ENCODE assay signal across 8 cellular contexts in the genomic region with DNA sequence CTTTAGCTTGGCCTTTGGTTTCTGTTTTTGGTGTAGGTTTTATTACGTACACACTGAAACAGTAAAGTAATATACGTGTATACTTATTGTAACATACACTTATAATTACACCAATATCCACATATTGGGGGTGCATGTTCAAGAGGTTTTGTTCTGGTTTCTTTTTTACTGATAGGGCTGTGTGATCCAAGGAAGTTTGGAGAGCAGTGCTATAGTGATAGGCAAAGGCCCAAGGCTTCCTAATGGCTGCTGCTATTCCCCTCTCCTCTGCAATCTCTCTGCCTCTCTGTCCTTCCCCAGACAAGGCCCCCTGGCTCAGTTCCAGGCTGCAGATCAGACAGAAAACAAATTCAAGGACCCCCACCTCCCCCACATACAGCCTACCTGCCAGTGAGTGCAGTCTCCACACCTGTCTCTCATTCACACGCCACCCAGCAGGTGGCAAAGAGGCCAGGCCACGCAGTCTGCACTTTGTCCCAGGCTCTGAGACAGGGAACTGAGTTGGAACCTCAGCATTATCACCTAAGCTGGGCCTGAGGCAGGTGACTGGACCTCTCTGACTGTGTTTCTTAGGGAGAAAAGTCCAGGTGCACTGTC. TPM values are rescaled to one million over a fixed set of nuclear protein-coding genes. Genes with fewer than 3 reads are reported as not detected.
DNase-seq lines count a peak whose midpoint lies in the region; ATAC-seq and TF ChIP-seq lines count a peak whose summit lies in the region.
"Had no signal": no experiment of that assay in that cellular context is flagged by ENCODE, and none has a peak within 500 bp of the region (broad histone marks: within the 10 kb centered on the region; RNA-seq: fewer than 3 reads in every experiment).

No MANE protein-coding gene starts in this region.

- WGBS in adrenal gland, 4 donors = 66 to 82% (median 75%) methylated on average over 4 of the region's 4 CpGs
- 72% methylated on average over 4 of the region's 4 CpGs for WGBS in liver

- no peak for TF ChIP-seq POLR2A in adrenal gland (IDR thresholded peaks at IDR 0.05)

- peak overlapping the region in 1 of 4 donors; percentile 39 for H3K4me3 ChIP-seq in adrenal gland
- H3K4me3 ChIP-seq in liver (ENCODE audit: low read depth in 1 of 3, low read length in 3 of 3) = no peak overlapping the region
- peak overlapping the region; percentile 30 to 41 for H3K4me3 ChIP-seq in tibial artery
- H3K4me3 ChIP-seq: GM12878 had no signal

- no peaks in the 10 kb centered on the region for H3K27me3 ChIP-seq in adrenal gland
- no peaks in the 10 kb centered on the region for H3K27me3 ChIP-seq in liver (ENCODE audit: control insufficient read depth in 4 of 4, insufficient read depth in 4 of 4, low read length in 3 of 4)
- H3K27me3 ChIP-seq in tibial artery = no peaks in the 10 kb centered on the region

- no peak overlapping the region for H3K9ac ChIP-seq in liver (ENCODE audit: low read depth in 1 of 2, low read length in 2 of 2)

- intact Hi-C loops in adrenal gland (cut with DNase I) (no loop called here), tibial artery (cut with DNase I; ENCODE audit: low total_unique reads) (no loop called here)

- H3K36me3 ChIP-seq in adrenal gland (replicated peaks in 1 of 2) = no peaks in the 10 kb centered on the region
- H3K36me3 ChIP-seq in liver (ENCODE audit: control insufficient read depth in 4 of 4, insufficient read depth in 3 of 4, low read depth in 1 of 4, low read length in 3 of 4) = no peaks in the 10 kb centered on the region
- H3K36me3 ChIP-seq in tibial artery = no peaks in the 10 kb centered on the region

- H3K9me3 ChIP-seq in adrenal gland (replicated peaks in 1 of 3) (no peaks in the 10 kb centered on the region), liver (ENCODE audit: control insufficient read depth in 4 of 4, low read length in 3 of 4) (no peaks in the 10 kb centered on the region), tibial artery (no peaks in the 10 kb centered on the region)

- H3K4me1 ChIP-seq in adrenal gland (replicated peaks in 1 of 2) = peaks cover 15 to 65% of the 10 kb centered on the region in 2 donors
- H3K4me1 ChIP-seq in liver (ENCODE audit: control insufficient read depth in 4 of 4, insufficient read depth in 4 of 4, low read length in 3 of 4) = peaks cover 0 to 19% (median 4%) of the 10 kb centered on the region in 4 donors
- peaks cover 0 to 93% (median 36%) of the 10 kb centered on the region in 4 donors for H3K4me1 ChIP-seq in tibial artery

- DNase-seq in NCI-H146 treated with DMSO at 0.1 percent for 48 hours (lab: John Stamatoyannopoulos, UW; ENCODE audit: unreplicated experiment) = peak; percentile 54
- no peak for DNase-seq in adrenal gland
- no peak for DNase-seq in tibial artery
- no peak for DNase-seq in NK-92 treated with Interleukin-12 subunit alpha and Interleukin-12 subunit beta, amount 100 ng/mL, for 24 hours (lab: John Stamatoyannopoulos, UW)
- DNase-seq in mesenteric fat pad (ENCODE audit: low spot score) = no peak

- H3K27ac ChIP-seq in adrenal gland (peak overlapping the region; percentile 73 to 93 (median 88)), liver (ENCODE audit: low read depth in 1 of 2, low read length in 2 of 2) (peak overlapping the region; percentile 17 to 72), tibial artery (peak overlapping the region; percentile 75 to 80)

- no peak for ATAC-seq in HG03457 (IDR thresholded peaks at IDR 0.05; ENCODE audit: unreplicated experiment)
- ATAC-seq: GM12878 had no signal

- TF ChIP-seq CTCF in adrenal gland (IDR thresholded peaks at IDR 0.05) = no peak
- TF ChIP-seq CTCF in liver (IDR thresholded peaks at IDR 0.05; ENCODE audit: low read depth, low read length, missing input control) = peak; percentile 8
- no peak for TF ChIP-seq CTCF in tibial artery (IDR thresholded peaks at IDR 0.05)

- peak; percentile 35 to 64 for TF ChIP-seq RAD21 in liver (IDR thresholded peaks at IDR 0.05)

TF ChIP-seq in liver, 16 proteins besides CTCF, POLR2A, EP300 and RAD21:
- TF ChIP-seq YY1 (IDR thresholded peaks at IDR 0.05) (peak; percentile 15), HNF4A (conservative IDR thresholded peaks at IDR 0.05) (peak; percentile 72 to 78), GABPA (IDR thresholded peaks at IDR 0.05 in 1 of 2, conservative IDR thresholded peaks at IDR 0.05 in 1 of 2) (no peak)
- TF ChIP-seq, protein P1, sequence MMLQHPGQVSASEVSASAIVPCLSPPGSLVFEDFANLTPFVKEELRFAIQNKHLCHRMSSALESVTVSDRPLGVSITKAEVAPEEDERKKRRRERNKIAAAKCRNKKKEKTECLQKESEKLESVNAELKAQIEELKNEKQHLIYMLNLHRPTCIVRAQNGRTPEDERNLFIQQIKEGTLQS (IDR thresholded peaks at IDR 0.05) = no peak

RNA-seq across cellular contexts. Expression of a gene that starts 15.1 kb away (rescaled TPM):
- total RNA-seq in adrenal gland (100 to 1,000 TPM in 1 of 8 donors, 10 to 100 TPM in 7; 35.4 to 107 (median 48.9) TPM), liver (10 to 100 TPM in 1 of 2 donors, 1 to 10 TPM in 1; 9.1 to 12.6 TPM), mesenteric fat pad (84.4 TPM)
- polyA plus RNA-seq in adrenal gland (10 to 100 TPM; 17.4 to 27.1 (median 23.1) TPM), liver (10 to 100 TPM in 1 of 2 donors, 1 to 10 TPM in 1; 7.5 to 10.8 TPM)

RNA-seq across cellular contexts. Expression of a gene that starts 56.0 kb away (rescaled TPM):
- total RNA-seq in adrenal gland (10 to 100 TPM in 7 of 8 donors, 1 to 10 TPM in 1; 9.0 to 21.8 (median 16.1) TPM), liver (1 to 10 TPM; 1.7 to 3.3 TPM), mesenteric fat pad (101 TPM)
- polyA plus RNA-seq in adrenal gland (10 to 100 TPM in 2 of 3 donors, 1 to 10 TPM in 1; 5.2 to 23.4 (median 11.4) TPM), liver (1 to 10 TPM; 1.4 to 2.2 TPM)

RNA-seq across cellular contexts. Expression of a gene that starts 59.5 kb away (rescaled TPM):
- total RNA-seq in adrenal gland (100 to 1,000 TPM in 1 of 8 donors, 10 to 100 TPM in 7; 28.4 to 112 (median 73.7) TPM), liver (10 to 100 TPM; 11.4 to 27.4 TPM), mesenteric fat pad (138 TPM)
- polyA plus RNA-seq in adrenal gland (100 to 1,000 TPM in 1 of 3 donors, 10 to 100 TPM in 2; 49.1 to 142 (median 85.2) TPM), liver (10 to 100 TPM in 1 of 2 donors, 1 to 10 TPM in 1; 8.4 to 16.0 TPM)

Comparison
In these comparisons a context has a peak if more than half of its experiments do, and no peak if none do; other contexts are left out.
1. H3K4me3 ChIP-seq: peak in tibial artery (2 of 2); none in liver (0 of 3).
2. Peak in every context shown above with its lines, with median percentiles within 50 percentile points of each other: H3K27ac ChIP-seq.